ENCODE assay signal across 8 cellular contexts in genomic region chr9:98191615-98192502, GRCh38. TPM values are rescaled to one million over a fixed set of nuclear protein-coding genes. Genes with fewer than 3 reads are reported as not detected.
DNase-seq lines count a peak whose midpoint lies in the region; ATAC-seq and TF ChIP-seq lines count a peak whose summit lies in the region.

No MANE protein-coding gene starts in this region.

- H3K4me3 Mint-ChIP-seq in activated T-helper 2 cell treated with anti-CD3 and anti-CD28 coated beads, Interferon-gamma antibody, Interleukin-2, Interleukin-4, amounts not matched to agents 10 μg/mL and 5 μg/mL and 100 μg/mL, durations not matched to agents 14 hours and 24 hours and 36 hours (ENCODE audit: low read depth) = peak overlapping the region; percentile 60

- H3K27me3 Mint-ChIP-seq in activated T-helper 2 cell treated with anti-CD3 and anti-CD28 coated beads, Interferon-gamma antibody, Interleukin-2, Interleukin-4, amounts not matched to agents 10 μg/mL and 5 μg/mL and 100 μg/mL, durations not matched to agents 14 hours and 24 hours and 36 hours (ENCODE audit: low read depth) = peaks cover 14% of the 10 kb centered on the region

- peak overlapping the region; percentile 90 for H2AFZ ChIP-seq in MM.1S (ENCODE audit: low read length)

- H3K27me3 ChIP-seq in MM.1S (replicated peaks; ENCODE audit: insufficient read depth, low read length) (peaks cover 11% of the 10 kb centered on the region), prostate gland (replicated peaks; ENCODE audit: insufficient read depth) (no peaks in the 10 kb centered on the region)

- H4K20me1 ChIP-seq in MM.1S (ENCODE audit: insufficient read depth, low read length) = no peaks in the 10 kb centered on the region

- no peak overlapping the region for H3K27ac Mint-ChIP-seq in activated T-helper 2 cell treated with anti-CD3 and anti-CD28 coated beads, Interferon-gamma antibody, Interleukin-2, Interleukin-4, amounts not matched to agents 10 μg/mL and 5 μg/mL and 100 μg/mL, durations not matched to agents 14 hours and 24 hours and 36 hours

- no peaks in the 10 kb centered on the region for H3K36me3 Mint-ChIP-seq in activated T-helper 2 cell treated with anti-CD3 and anti-CD28 coated beads, Interferon-gamma antibody, Interleukin-2, Interleukin-4, amounts not matched to agents 10 μg/mL and 5 μg/mL and 100 μg/mL, durations not matched to agents 14 hours and 24 hours and 36 hours (ENCODE audit: low read depth)

- no peaks in the 10 kb centered on the region for H3K9me2 ChIP-seq in MM.1S (replicated peaks; ENCODE audit: insufficient read depth, low read length)

- ATAC-seq in GM19463 (IDR thresholded peaks at IDR 0.05; ENCODE audit: unreplicated experiment) (no peak), GM18520 (IDR thresholded peaks at IDR 0.05; ENCODE audit: unreplicated experiment) (no peak)

- H3K9me3 ChIP-seq in MM.1S (replicated peaks; ENCODE audit: insufficient read depth, low read length) = no peaks in the 10 kb centered on the region
- H3K9me3 ChIP-seq in prostate gland = no peaks in the 10 kb centered on the region

- DNase-seq in NOMO-1 (lab: John Stamatoyannopoulos, UW; ENCODE audit: unreplicated experiment in 2 of 2) (peak; percentile 14 to 26), NOMO-1 treated with dmso at 0.1 percent for 144 hours (lab: John Stamatoyannopoulos, UW; ENCODE audit: unreplicated experiment) (no peak), MM.1S (no peak), glomerular visceral epithelial cell (ENCODE audit: extremely low spot score) (peak; percentile 33), prostate gland (ENCODE audit: low spot score) (peak; percentile 49)
- DNase-seq in activated T-helper 2 cell treated with anti-CD3 and anti-CD28 coated beads, Interferon-gamma antibody, Interleukin-2, Interleukin-4, amounts not matched to agents 10 μg/mL and 5 μg/mL and 100 μg/mL, durations not matched to agents 14 hours and 24 hours and 36 hours (ENCODE audit: low spot score) = no peak

- H3K4me1 Mint-ChIP-seq in activated T-helper 2 cell treated with anti-CD3 and anti-CD28 coated beads, Interferon-gamma antibody, Interleukin-2, Interleukin-4, amounts not matched to agents 10 μg/mL and 5 μg/mL and 100 μg/mL, durations not matched to agents 14 hours and 24 hours and 36 hours (ENCODE audit: low read depth) = peaks cover 9% of the 10 kb centered on the region

- intact Hi-C loops in activated T-helper 2 cell treated with anti-CD3 and anti-CD28 coated beads, Interferon-gamma antibody, Interleukin-2, Interleukin-4, amounts not matched to agents 10 μg/mL and 5 μg/mL and 100 μg/mL, durations not matched to agents 14 hours and 24 hours and 36 hours (cut with micrococcal nuclease) = loop anchor here (1.0 to 2.0 kb wide), 2 partner anchors 63 to 117 kb away; partner anchors contain the start of gene TBC1D2
- intact Hi-C loops in prostate gland (cut with DNase I) = loop anchor here (10.0 kb wide), 1 partner anchor 117 kb away; no protein-coding TSS in a partner anchor

- no peak for TF ChIP-seq CTCF in MM.1S (IDR thresholded peaks at IDR 0.05; ENCODE audit: low read length)
- no peak for TF ChIP-seq CTCF in prostate gland (IDR thresholded peaks at IDR 0.05)

- H3K27ac ChIP-seq in MM.1S (ENCODE audit: low read length) = no peak overlapping the region
- H3K27ac ChIP-seq in prostate gland = peak overlapping the region; percentile 93 to 94

- peaks cover 6% of the 10 kb centered on the region; the same call in 1 of the 2 replicates for H3F3A ChIP-seq in MM.1S (ENCODE audit: insufficient read depth, low read length)

- WGBS in prostate gland = 22% methylated on average over 11 of the region's 47 CpGs

- H3K9ac ChIP-seq in MM.1S (ENCODE audit: low read length) = peak overlapping the region; percentile 13; the same call in 1 of the 2 replicates

- peak overlapping the region; percentile 67 for H3K4me3 ChIP-seq in MM.1S (ENCODE audit: low read length)
- peak overlapping the region; percentile 61 to 63 for H3K4me3 ChIP-seq in prostate gland

- H3K79me2 ChIP-seq in MM.1S (ENCODE audit: low read length) = no peaks in the 10 kb centered on the region

- peak overlapping the region; percentile 91; the same call in 1 of the 2 replicates for H3K4me2 ChIP-seq in MM.1S (ENCODE audit: low read depth, low read length)

- TF ChIP-seq POLR2A in prostate gland (IDR thresholded peaks at IDR 0.05) = no peak

- H3K4me1 ChIP-seq in MM.1S (ENCODE audit: low read length) (no peaks in the 10 kb centered on the region), prostate gland (replicated peaks) (peaks cover 2% of the 10 kb centered on the region)

- H3K36me3 ChIP-seq in MM.1S (replicated peaks; ENCODE audit: insufficient read depth, low read length) (no peaks in the 10 kb centered on the region), prostate gland (no peaks in the 10 kb centered on the region)

- no peaks in the 10 kb centered on the region for H3K9me3 Mint-ChIP-seq in activated T-helper 2 cell treated with anti-CD3 and anti-CD28 coated beads, Interferon-gamma antibody, Interleukin-2, Interleukin-4, amounts not matched to agents 10 μg/mL and 5 μg/mL and 100 μg/mL, durations not matched to agents 14 hours and 24 hours and 36 hours

RNA-seq across cellular contexts. Expression of gene CORO2A, which starts 0.6 kb away (rescaled TPM):
- total RNA-seq in activated T-helper 2 cell treated with anti-CD3 and anti-CD28 coated beads, Interferon-gamma antibody, Interleukin-2, Interleukin-4, amounts not matched to agents 10 μg/mL and 5 μg/mL and 100 μg/mL, durations not matched to agents 14 hours and 24 hours and 36 hours = 0.87 and 0.96 TPM in 2 replicates
- 10 to 100 TPM; 31.2 to 45.3 TPM for total RNA-seq in prostate gland

Comparison
In these comparisons a context has a peak if more than half of its experiments do, and no peak if none do; other contexts are left out.
1. DNase-seq: peak in NOMO-1 (2 of 2), glomerular visceral epithelial cell (single experiment) and prostate gland (single experiment); none in NOMO-1 treated with dmso at 0.1 percent for 144 hours (single experiment), MM.1S (single experiment) and activated T-helper 2 cell treated with anti-CD3 and anti-CD28 coated beads, Interferon-gamma antibody, Interleukin-2, Interleukin-4, amounts not matched to agents 10 μg/mL and 5 μg/mL and 100 μg/mL, durations not matched to agents 14 hours and 24 hours and 36 hours (single experiment).
2. RNA of gene CORO2A, which starts 0.6 kb away (total RNA-seq): 31.2 to 45.3 TPM in prostate gland; 0.87 to 0.96 TPM in activated T-helper 2 cell treated with anti-CD3 and anti-CD28 coated beads, Interferon-gamma antibody, Interleukin-2, Interleukin-4, amounts not matched to agents 10 μg/mL and 5 μg/mL and 100 μg/mL, durations not matched to agents 14 hours and 24 hours and 36 hours; every median in the first group is over 10 times any median in the second.